In the genomic region with DNA sequence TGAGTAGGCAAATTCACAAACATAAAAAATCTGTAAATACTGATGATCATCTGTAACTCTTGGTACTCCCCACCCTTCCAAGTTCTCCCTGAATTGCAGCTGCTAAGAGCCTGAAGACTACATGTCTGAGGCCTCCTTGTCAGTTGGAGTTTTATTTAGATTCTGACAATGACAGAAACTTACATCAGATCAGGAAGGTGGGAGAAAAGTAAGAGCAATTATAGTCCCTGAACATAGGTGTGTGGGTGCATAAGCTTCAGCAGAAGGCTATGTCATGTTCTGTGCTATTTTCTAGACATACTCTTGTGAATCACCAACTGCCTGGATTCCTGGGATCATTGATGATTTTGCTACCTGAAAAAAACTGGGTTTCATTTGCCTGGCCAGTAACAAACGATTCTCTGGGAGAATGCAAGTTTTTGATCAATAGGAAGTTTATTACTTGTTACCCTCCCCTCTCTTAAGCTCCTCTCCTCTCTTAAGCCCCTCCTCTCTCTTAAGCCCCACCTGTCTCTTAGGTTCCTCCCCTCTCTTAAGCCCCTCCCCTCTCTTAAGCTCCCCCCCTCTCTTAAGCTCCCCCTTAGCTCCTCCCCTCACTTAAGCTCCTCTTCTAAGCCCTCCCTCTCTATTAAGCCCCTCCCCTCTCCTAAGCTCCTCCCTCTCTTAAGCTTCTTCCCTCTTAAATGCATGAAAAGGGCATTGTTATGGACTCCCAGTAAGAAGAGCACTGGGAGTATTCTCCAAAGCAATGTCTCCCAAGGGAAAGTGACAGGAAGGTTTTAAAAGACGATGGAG, we compare ENCODE assay signal across 25 cellular contexts.
"Had no signal": no experiment of that assay in that cellular context is flagged by ENCODE, and none has a peak within 500 bp of the region (broad histone marks: within the 10 kb centered on the region; RNA-seq: fewer than 3 reads in every experiment).

No MANE protein-coding gene starts in this region.

- DNase-seq: activated CD4-positive, alpha-beta T cell treated with anti-CD3 and anti-CD28 coated beads for 1 hour; activated naive CD4-positive, alpha-beta T cell treated with anti-CD3 and anti-CD28 coated beads for 36 hours; activated naive CD8-positive, alpha-beta T cell treated with anti-CD3 and anti-CD28 coated beads, Interleukin-2, amount 10 ng/mL, durations not matched to agents 7 days and 5 days; activated T-cell treated with anti-CD3 and anti-CD28 coated beads, Interleukin-2, amount 50 U/mL, for 48 hours; amniotic stem cell; dorsolateral prefrontal cortex; glutamatergic neuron; left ventricle myocardium inferior; midbrain; ovary; spleen; stimulated activated CD4-positive, alpha-beta T cell treated with anti-CD3 and anti-CD28 coated beads, Interleukin-4, amount 100 ng/mL, for 1 hour; stimulated activated naive CD4-positive, alpha-beta T cell treated with Interleukin-2 at 50 U/mL for 16 hours; WERI-Rb-1 had no signal

- H3K4me2 ChIP-seq: hepatocyte had no signal

- H3K79me2 ChIP-seq: hepatocyte had no signal

- H3K4me3 ChIP-seq: breast epithelium, dorsolateral prefrontal cortex, esophagus muscularis mucosa, hepatocyte, left ventricle myocardium inferior, ovary, prostate gland, right atrium auricular region, spleen, thoracic aorta, vagina had no signal

- H3K4me1 ChIP-seq: breast epithelium, esophagus muscularis mucosa, left ventricle myocardium inferior, prostate gland, right atrium auricular region, spleen, vagina had no signal

- H3K36me3 ChIP-seq: breast epithelium, esophagus muscularis mucosa, left ventricle myocardium inferior, ovary, prostate gland, right atrium auricular region, spleen, thoracic aorta, vagina, WERI-Rb-1 had no signal

- FAIRE-seq: colon, frontal cortex, TTC549 had no signal

- H3K27me3 ChIP-seq: esophagus muscularis mucosa, hepatocyte, ovary, right atrium auricular region, spleen, vagina had no signal

- H2AFZ ChIP-seq: hepatocyte had no signal

- H3K9me3 ChIP-seq: breast epithelium, esophagus muscularis mucosa, ovary, prostate gland, thoracic aorta, vagina had no signal

- H3K27ac ChIP-seq: breast epithelium, dorsolateral prefrontal cortex, esophagus muscularis mucosa, hepatocyte, left ventricle myocardium inferior, ovary, prostate gland, right atrium auricular region, spleen, thoracic aorta, vagina, WERI-Rb-1 had no signal

- ATAC-seq: natural killer cell treated with Interleukin-12 subunit alpha and Interleukin-12 subunit beta and Interleukin-15 and Interleukin-18, amount 100 ng/mL, for 72 hours had no signal
